ENCODE assay signal across 11 cellular contexts in genomic region chr19:16581145-16581970, GRCh38. TPM values are rescaled to one million over a fixed set of nuclear protein-coding genes. Genes with fewer than 3 reads are reported as not detected.
DNase-seq lines count a peak whose midpoint lies in the region; ATAC-seq and TF ChIP-seq lines count a peak whose summit lies in the region.
"Had no signal": no experiment of that assay in that cellular context is flagged by ENCODE, and none has a peak within 500 bp of the region (broad histone marks: within the 10 kb centered on the region; RNA-seq: fewer than 3 reads in every experiment).

No MANE protein-coding gene starts in this region.

- peaks cover 4 to 84% (median 58%) of the 10 kb centered on the region in 12 donors for H3K4me1 ChIP-seq in heart left ventricle

- POLR2A ChIA-PET in activated CD4-positive, alpha-beta memory T cell treated with anti-CD3 and anti-CD28 coated beads, Interleukin-2, amount 10 ng/mL, durations not matched to agents 7 days and 5 days (lab: Charles Lee) = interaction anchor here (1.2 to 1.6 kb wide), 2 partner anchors 38 to 48 kb away, joined by 3 to 4 read pairs; no protein-coding TSS in a partner anchor

- intact Hi-C loops in heart left ventricle (cut with DNase I) (no loop called here), head of caudate nucleus (cut with DNase I) (no loop called here)

- TF ChIP-seq POLR2A in heart left ventricle (IDR thresholded peaks at IDR 0.05) = no peak

- in situ Hi-C loops in G401 (cut with HindIII; ENCODE audit: low sequenced_read_pairs) = no loop called here

- no peak for DNase-seq in T-helper 2 cell treated with Interferon-gamma antibody and Interleukin-4, amounts not matched to agents 5 μg/mL and 100 μg/mL, for 36 hours (ENCODE audit: low spot score)
- DNase-seq in T-helper 2 cell (no peak), heart left ventricle (peak in 3 of 5 donors; percentile 46 to 79 (median 64)), head of caudate nucleus (no peak), G401 (ENCODE audit: low spot score) (no peak)
- DNase-seq in activated CD4-positive, alpha-beta memory T cell treated with anti-CD3 and anti-CD28 coated beads, Interleukin-2, amount 10 ng/mL, durations not matched to agents 7 days and 5 days = no peak
- no peak for DNase-seq in stimulated activated effector memory CD8-positive, alpha-beta T cell treated with anti-CD3 and anti-CD28 coated beads, Interleukin-12 subunit alpha, Interleukin-12 subunit beta, amount 100 ng/mL, for 72 hours (ENCODE audit: low spot score in 2 of 2)
- DNase-seq in stimulated activated CD4-positive, alpha-beta T cell treated with anti-CD3 and anti-CD28 coated beads, Interleukin-12 subunit alpha, Interleukin-12 subunit beta, amount 100 ng/mL, for 4 hours = no peak
- DNase-seq: T-cell had no signal

- H3K36me3 ChIP-seq in heart left ventricle = peaks cover 0 to 31% (median 23%) of the 10 kb centered on the region in 9 donors

- peak overlapping the region; percentile 77 for H3K27ac Mint-ChIP-seq in T-helper 2 cell treated with Interferon-gamma antibody and Interleukin-4, amounts not matched to agents 5 μg/mL and 100 μg/mL, for 36 hours
- peak overlapping the region; percentile 61 for H3K27ac Mint-ChIP-seq in activated CD4-positive, alpha-beta memory T cell treated with anti-CD3 and anti-CD28 coated beads, Interleukin-2, amount 10 ng/mL, durations not matched to agents 7 days and 5 days
- peak overlapping the region; percentile 79 for H3K27ac Mint-ChIP-seq in stimulated activated effector memory CD8-positive, alpha-beta T cell treated with anti-CD3 and anti-CD28 coated beads, Interleukin-12 subunit alpha, Interleukin-12 subunit beta, amount 100 ng/mL, for 72 hours

- H3K27me3 Mint-ChIP-seq in T-helper 2 cell treated with Interferon-gamma antibody and Interleukin-4, amounts not matched to agents 5 μg/mL and 100 μg/mL, for 36 hours (ENCODE audit: low read depth) = no peaks in the 10 kb centered on the region
- no peaks in the 10 kb centered on the region for H3K27me3 Mint-ChIP-seq in activated CD4-positive, alpha-beta memory T cell treated with anti-CD3 and anti-CD28 coated beads, Interleukin-2, amount 10 ng/mL, durations not matched to agents 7 days and 5 days
- H3K27me3 Mint-ChIP-seq: T-cell had no signal

- no peaks in the 10 kb centered on the region for H3K27me3 ChIP-seq in heart left ventricle

- peak overlapping the region in 11 of 12 donors; percentile 9 to 84 (median 48) for H3K27ac ChIP-seq in heart left ventricle
- H3K27ac ChIP-seq: KMS-11 had no signal

- no peak overlapping the region for H3K4me3 ChIP-seq in heart left ventricle
- H3K4me3 ChIP-seq: A549 had no signal

- H3K4me3 Mint-ChIP-seq in T-helper 2 cell treated with Interferon-gamma antibody and Interleukin-4, amounts not matched to agents 5 μg/mL and 100 μg/mL, for 36 hours = no peak overlapping the region
- peak overlapping the region; percentile 7 for H3K4me3 Mint-ChIP-seq in activated CD4-positive, alpha-beta memory T cell treated with anti-CD3 and anti-CD28 coated beads, Interleukin-2, amount 10 ng/mL, durations not matched to agents 7 days and 5 days
- no peak overlapping the region for H3K4me3 Mint-ChIP-seq in stimulated activated effector memory CD8-positive, alpha-beta T cell treated with anti-CD3 and anti-CD28 coated beads, Interleukin-12 subunit alpha, Interleukin-12 subunit beta, amount 100 ng/mL, for 72 hours

- peaks cover 18% of the 10 kb centered on the region for H3K36me3 Mint-ChIP-seq in T-helper 2 cell treated with Interferon-gamma antibody and Interleukin-4, amounts not matched to agents 5 μg/mL and 100 μg/mL, for 36 hours (ENCODE audit: low read depth)
- peaks cover 12% of the 10 kb centered on the region for H3K36me3 Mint-ChIP-seq in activated CD4-positive, alpha-beta memory T cell treated with anti-CD3 and anti-CD28 coated beads, Interleukin-2, amount 10 ng/mL, durations not matched to agents 7 days and 5 days (ENCODE audit: low read depth)
- peaks cover 75% of the 10 kb centered on the region for H3K36me3 Mint-ChIP-seq in stimulated activated effector memory CD8-positive, alpha-beta T cell treated with anti-CD3 and anti-CD28 coated beads, Interleukin-12 subunit alpha, Interleukin-12 subunit beta, amount 100 ng/mL, for 72 hours

- TF ChIP-seq CTCF in heart left ventricle (IDR thresholded peaks at IDR 0.05) = no peak

- ATAC-seq in heart left ventricle = peak; percentile 68 to 78 (median 78)
- ATAC-seq in stimulated activated effector memory CD8-positive, alpha-beta T cell treated with anti-CD3 and anti-CD28 coated beads, Interleukin-12 subunit alpha, Interleukin-12 subunit beta, amount 100 ng/mL, for 72 hours = no peak
- ATAC-seq: T-cell had no signal

- H3K9me3 Mint-ChIP-seq in T-helper 2 cell treated with Interferon-gamma antibody and Interleukin-4, amounts not matched to agents 5 μg/mL and 100 μg/mL, for 36 hours = no peaks in the 10 kb centered on the region
- H3K9me3 Mint-ChIP-seq in activated CD4-positive, alpha-beta memory T cell treated with anti-CD3 and anti-CD28 coated beads, Interleukin-2, amount 10 ng/mL, durations not matched to agents 7 days and 5 days = no peaks in the 10 kb centered on the region
- no peaks in the 10 kb centered on the region for H3K9me3 Mint-ChIP-seq in stimulated activated effector memory CD8-positive, alpha-beta T cell treated with anti-CD3 and anti-CD28 coated beads, Interleukin-12 subunit alpha, Interleukin-12 subunit beta, amount 100 ng/mL, for 72 hours
- H3K9me3 Mint-ChIP-seq: T-cell had no signal

- CTCF ChIA-PET in activated CD4-positive, alpha-beta memory T cell treated with anti-CD3 and anti-CD28 coated beads, Interleukin-2, amount 10 ng/mL, durations not matched to agents 7 days and 5 days (lab: Charles Lee) = no interaction called here

- no peaks in the 10 kb centered on the region for H3K9me3 ChIP-seq in heart left ventricle
- H3K9me3 ChIP-seq: A549 had no signal

- WGBS in heart left ventricle, 4 donors = 61 to 76% (median 66%) methylated on average over 11 to 12 of the region's 12 CpGs

- H3K4me1 Mint-ChIP-seq in T-helper 2 cell treated with Interferon-gamma antibody and Interleukin-4, amounts not matched to agents 5 μg/mL and 100 μg/mL, for 36 hours (ENCODE audit: low read depth) = peaks cover 39% of the 10 kb centered on the region
- peaks cover 56% of the 10 kb centered on the region for H3K4me1 Mint-ChIP-seq in activated CD4-positive, alpha-beta memory T cell treated with anti-CD3 and anti-CD28 coated beads, Interleukin-2, amount 10 ng/mL, durations not matched to agents 7 days and 5 days
- peaks cover 71% of the 10 kb centered on the region for H3K4me1 Mint-ChIP-seq in stimulated activated effector memory CD8-positive, alpha-beta T cell treated with anti-CD3 and anti-CD28 coated beads, Interleukin-12 subunit alpha, Interleukin-12 subunit beta, amount 100 ng/mL, for 72 hours

RNA-seq across cellular contexts. Expression of gene SLC35E1, which starts 9.1 kb away (rescaled TPM):
- total RNA-seq in activated CD4-positive, alpha-beta memory T cell treated with anti-CD3 and anti-CD28 coated beads, Interleukin-2, amount 10 ng/mL, durations not matched to agents 7 days and 5 days = 10 to 100 TPM; 57.3 to 57.7 TPM
- 10 to 100 TPM; 20.4 to 44.0 (median 24.0) TPM for total RNA-seq in heart left ventricle
- polyA plus RNA-seq in heart left ventricle = 10 to 100 TPM; 21.2 to 33.9 TPM
- 25.0 and 25.7 TPM in 2 replicates for total RNA-seq in G401 (2014; rRNA removed; shearing (Covaris generic))

RNA-seq across cellular contexts. Expression of gene CHERP, which starts 39.1 kb away (rescaled TPM):
- 10 to 100 TPM; 50.8 to 53.6 TPM for total RNA-seq in activated CD4-positive, alpha-beta memory T cell treated with anti-CD3 and anti-CD28 coated beads, Interleukin-2, amount 10 ng/mL, durations not matched to agents 7 days and 5 days
- total RNA-seq in heart left ventricle = 10 to 100 TPM in 7 of 9 donors, 1 to 10 TPM in 2; 5.7 to 24.6 (median 17.0) TPM
- polyA plus RNA-seq in heart left ventricle = 10 to 100 TPM; 11.6 to 15.5 TPM
- 3.3 and 4.6 TPM in 2 replicates for total RNA-seq in G401 (2014; rRNA removed; shearing (Covaris generic))

RNA-seq across cellular contexts. Expression of gene MED26, which starts 46.6 kb away (rescaled TPM):
- total RNA-seq in activated CD4-positive, alpha-beta memory T cell treated with anti-CD3 and anti-CD28 coated beads, Interleukin-2, amount 10 ng/mL, durations not matched to agents 7 days and 5 days = 10 to 100 TPM; 15.5 to 15.9 TPM
- 1 to 10 TPM; 3.6 to 7.5 (median 4.6) TPM for total RNA-seq in heart left ventricle
- polyA plus RNA-seq in heart left ventricle = 1 to 10 TPM; 4.3 to 5.6 TPM
- 10.7 and 13.6 TPM in 2 replicates for total RNA-seq in G401 (2014; rRNA removed; shearing (Covaris generic))

Comparison
In these comparisons a context has a peak if more than half of its experiments do, and no peak if none do; other contexts are left out.
1. DNase-seq: peak in heart left ventricle (3 of 5); none in T-helper 2 cell treated with Interferon-gamma antibody and Interleukin-4, amounts not matched to agents 5 μg/mL and 100 μg/mL, for 36 hours (single experiment), T-helper 2 cell (0 of 5), activated CD4-positive, alpha-beta memory T cell treated with anti-CD3 and anti-CD28 coated beads, Interleukin-2, amount 10 ng/mL, durations not matched to agents 7 days and 5 days (single experiment), stimulated activated effector memory CD8-positive, alpha-beta T cell treated with anti-CD3 and anti-CD28 coated beads, Interleukin-12 subunit alpha, Interleukin-12 subunit beta, amount 100 ng/mL, for 72 hours (0 of 2), head of caudate nucleus (0 of 42), stimulated activated CD4-positive, alpha-beta T cell treated with anti-CD3 and anti-CD28 coated beads, Interleukin-12 subunit alpha, Interleukin-12 subunit beta, amount 100 ng/mL, for 4 hours (single experiment) and G401 (single experiment).
2. Peak in every context shown above with its lines, with median percentiles within 50 percentile points of each other: H3K27ac Mint-ChIP-seq.